ENCODE assay signal across 1 cellular context in the genomic region with DNA sequence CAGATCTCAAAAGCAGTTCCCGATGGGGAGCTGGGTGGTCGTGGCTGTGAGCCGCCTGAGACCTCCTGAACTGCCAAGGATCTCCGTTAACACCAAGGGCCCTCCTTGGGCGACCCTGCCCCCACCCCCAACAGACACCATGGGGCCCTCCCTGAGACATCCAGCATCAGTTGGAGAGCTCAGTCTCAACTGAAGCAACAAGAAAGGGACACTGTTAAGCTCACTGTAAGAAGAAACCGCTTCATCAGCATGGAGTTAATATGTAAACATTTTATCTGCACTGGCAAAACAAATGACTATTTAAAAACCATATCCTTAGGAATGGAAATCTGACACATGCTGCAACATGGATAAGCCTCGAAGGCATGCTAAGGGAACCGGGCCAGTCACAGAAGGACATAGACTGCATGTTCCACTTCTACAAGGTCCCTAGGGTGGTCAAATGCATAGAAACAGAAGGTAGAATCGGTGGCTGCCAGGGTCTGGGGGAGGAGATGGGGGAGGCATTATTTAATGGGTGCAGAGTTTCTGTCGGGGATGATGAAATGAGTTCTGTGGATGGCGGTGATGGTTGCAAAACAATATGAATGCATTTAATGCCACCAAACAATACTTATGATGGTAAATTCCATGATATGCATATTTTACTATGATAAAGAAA.
TF ChIP-seq lines count a peak whose summit lies in the region.

No MANE protein-coding gene starts in this region.

TF ChIP-seq in IMR-90, 13 proteins besides CTCF, POLR2A, EP300 and RAD21 (continued from another document):
- TF ChIP-seq ELK1 (IDR thresholded peaks at IDR 0.05; ENCODE audit: borderline replicate concordance, low read depth, low read length) (no peak), CHD1 (IDR thresholded peaks at IDR 0.05; ENCODE audit: low read depth, low read length) (no peak), RFX5 (IDR thresholded peaks at IDR 0.05; ENCODE audit: low read depth, low read length) (no peak), NFE2L2 (IDR thresholded peaks at IDR 0.05; ENCODE audit: low read depth, low read length) (no peak)
